ENCODE assay signal across 29 cellular contexts in genomic region chr10:83179371-83179770, GRCh38.
"Had no signal": no experiment of that assay in that cellular context is flagged by ENCODE, and none has a peak within 500 bp of the region (broad histone marks: within the 10 kb centered on the region; RNA-seq: fewer than 3 reads in every experiment).

No MANE protein-coding gene starts in this region.

- H3K27me3 Mint-ChIP-seq: stimulated activated memory B cell treated with anti-CD40 and anti-IgM and Interleukin-4, amounts not matched to agents 10 μg/mL and 1 μg/mL and 100 μg/mL, for 72 hours; stimulated activated naive B cell treated with anti-CD40 and anti-IgM and Interleukin-4, amounts not matched to agents 10 μg/mL and 1 μg/mL and 100 μg/mL, for 72 hours; stimulated activated naive CD8-positive, alpha-beta T cell treated with anti-CD3 and anti-CD28 coated beads, Interleukin-15, amount 100 ng/mL, for 72 hours; stimulated activated naive CD8-positive, alpha-beta T cell treated with anti-CD3 and anti-CD28 coated beads, Interleukin-15, Interleukin-2, amounts not matched to agents 100 ng/mL and 50 ng/mL, for 24 hours; type B pancreatic cell had no signal

- FAIRE-seq: urothelium cell line had no signal

- H3K4me1 Mint-ChIP-seq: stimulated activated effector memory CD8-positive, alpha-beta T cell treated with anti-CD3 and anti-CD28 coated beads, Interleukin-12 subunit alpha, Interleukin-12 subunit beta, amount 100 ng/mL, for 72 hours; stimulated activated memory B cell treated with anti-CD40 and anti-IgM and Interleukin-4, amounts not matched to agents 10 μg/mL and 1 μg/mL and 100 μg/mL, for 72 hours; stimulated activated naive B cell treated with anti-CD40 and anti-IgM and Interleukin-4, amounts not matched to agents 10 μg/mL and 1 μg/mL and 100 μg/mL, for 72 hours; stimulated activated naive CD8-positive, alpha-beta T cell treated with anti-CD3 and anti-CD28 coated beads, Interleukin-15, amount 100 ng/mL, for 72 hours had no signal

- H3K36me3 ChIP-seq: stomach, suprapubic skin, thoracic aorta, thyroid gland, tibial artery, tibial nerve, transverse colon, upper lobe of left lung, upper lobe of right lung, uterus, vagina had no signal

- H3K4me3 ChIP-seq: stomach, suprapubic skin, testis, thoracic aorta, thyroid gland, tibial artery, tibial nerve, transverse colon, upper lobe of left lung, upper lobe of right lung, uterus, vagina had no signal

- H3K27ac Mint-ChIP-seq: stimulated activated effector memory CD8-positive, alpha-beta T cell treated with anti-CD3 and anti-CD28 coated beads, Interleukin-12 subunit alpha, Interleukin-12 subunit beta, amount 100 ng/mL, for 72 hours; stimulated activated memory B cell treated with anti-CD40 and anti-IgM and Interleukin-4, amounts not matched to agents 10 μg/mL and 1 μg/mL and 100 μg/mL, for 72 hours; stimulated activated naive B cell treated with anti-CD40 and anti-IgM and Interleukin-4, amounts not matched to agents 10 μg/mL and 1 μg/mL and 100 μg/mL, for 72 hours; stimulated activated naive CD8-positive, alpha-beta T cell treated with anti-CD3 and anti-CD28 coated beads, Interleukin-15, amount 100 ng/mL, for 72 hours; stimulated activated naive CD8-positive, alpha-beta T cell treated with anti-CD3 and anti-CD28 coated beads, Interleukin-15, Interleukin-2, amounts not matched to agents 100 ng/mL and 50 ng/mL, for 24 hours; type B pancreatic cell had no signal

- H3K4me3 Mint-ChIP-seq: stimulated activated effector memory CD8-positive, alpha-beta T cell treated with anti-CD3 and anti-CD28 coated beads, Interleukin-12 subunit alpha, Interleukin-12 subunit beta, amount 100 ng/mL, for 72 hours; stimulated activated memory B cell treated with anti-CD40 and anti-IgM and Interleukin-4, amounts not matched to agents 10 μg/mL and 1 μg/mL and 100 μg/mL, for 72 hours; stimulated activated naive B cell treated with anti-CD40 and anti-IgM and Interleukin-4, amounts not matched to agents 10 μg/mL and 1 μg/mL and 100 μg/mL, for 72 hours; stimulated activated naive CD8-positive, alpha-beta T cell treated with anti-CD3 and anti-CD28 coated beads, Interleukin-15, amount 100 ng/mL, for 72 hours; stimulated activated naive CD8-positive, alpha-beta T cell treated with anti-CD3 and anti-CD28 coated beads, Interleukin-15, Interleukin-2, amounts not matched to agents 100 ng/mL and 50 ng/mL, for 24 hours; type B pancreatic cell had no signal

- H3K4me1 ChIP-seq: stomach, suprapubic skin, testis, thyroid gland, tibial artery, tibial nerve, transverse colon, upper lobe of left lung, upper lobe of right lung, uterus, vagina had no signal

- DNase-seq: stimulated activated CD4-positive, alpha-beta T cell treated with anti-CD3 and anti-CD28 coated beads, Interleukin-2, amount 100 ng/mL, for 48 hours; stimulated activated CD4-positive, alpha-beta T cell treated with anti-CD3 and anti-CD28 coated beads, Interleukin-4, amount 100 ng/mL, for 1 hour; stimulated activated CD4-positive, alpha-beta T cell treated with anti-CD3 and anti-CD28 coated beads, Interleukin-4, amount 100 ng/mL, for 24 hours; stimulated activated CD4-positive, alpha-beta T cell treated with anti-CD3 and anti-CD28 coated beads, Interleukin-4, amount 100 ng/mL, for 4 hours; stimulated activated CD8-positive, alpha-beta memory T cell treated with anti-CD3 and anti-CD28 coated beads, Interleukin-4, amount 100 ng/mL, for 48 hours; stimulated activated naive B cell treated with anti-CD40 and anti-IgM and Interleukin-4, amounts not matched to agents 10 μg/mL and 1 μg/mL and 100 μg/mL, for 72 hours; stimulated activated naive CD4-positive, alpha-beta T cell; stimulated activated naive CD4-positive, alpha-beta T cell treated with Interleukin-2 at 50 U/mL for 16 hours; stimulated activated naive CD8-positive, alpha-beta T cell treated with anti-CD3 and anti-CD28 coated beads, Interleukin-15, amount 100 ng/mL, for 72 hours; stimulated activated naive CD8-positive, alpha-beta T cell treated with anti-CD3 and anti-CD28 coated beads, Interleukin-15, Interleukin-2, amounts not matched to agents 100 U/mL and 50 U/mL, for 24 hours; stomach; substantia nigra; testis; thyroid gland; tibial artery; transverse colon; trophoblast cell; upper lobe of left lung; upper lobe of right lung; uterus had no signal

- H3K27ac ChIP-seq: stomach, suprapubic skin, testis, thoracic aorta, thyroid gland, tibial artery, tibial nerve, transverse colon, upper lobe of left lung, upper lobe of right lung, uterus, vagina had no signal

- H3K36me3 Mint-ChIP-seq: stimulated activated effector memory CD8-positive, alpha-beta T cell treated with anti-CD3 and anti-CD28 coated beads, Interleukin-12 subunit alpha, Interleukin-12 subunit beta, amount 100 ng/mL, for 72 hours; stimulated activated memory B cell treated with anti-CD40 and anti-IgM and Interleukin-4, amounts not matched to agents 10 μg/mL and 1 μg/mL and 100 μg/mL, for 72 hours; stimulated activated naive B cell treated with anti-CD40 and anti-IgM and Interleukin-4, amounts not matched to agents 10 μg/mL and 1 μg/mL and 100 μg/mL, for 72 hours; type B pancreatic cell had no signal

- H3K9me3 Mint-ChIP-seq: type B pancreatic cell had no signal

- H3K9me3 ChIP-seq: suprapubic skin, testis, thoracic aorta, thyroid gland, tibial artery, transverse colon, upper lobe of left lung, upper lobe of right lung, uterus, vagina had no signal

- H3K27me3 ChIP-seq: stomach, suprapubic skin, testis, thyroid gland, tibial artery, tibial nerve, transverse colon, upper lobe of left lung, upper lobe of right lung, uterus, vagina had no signal
